ENCODE assay signal across 8 cellular contexts in the genomic region with DNA sequence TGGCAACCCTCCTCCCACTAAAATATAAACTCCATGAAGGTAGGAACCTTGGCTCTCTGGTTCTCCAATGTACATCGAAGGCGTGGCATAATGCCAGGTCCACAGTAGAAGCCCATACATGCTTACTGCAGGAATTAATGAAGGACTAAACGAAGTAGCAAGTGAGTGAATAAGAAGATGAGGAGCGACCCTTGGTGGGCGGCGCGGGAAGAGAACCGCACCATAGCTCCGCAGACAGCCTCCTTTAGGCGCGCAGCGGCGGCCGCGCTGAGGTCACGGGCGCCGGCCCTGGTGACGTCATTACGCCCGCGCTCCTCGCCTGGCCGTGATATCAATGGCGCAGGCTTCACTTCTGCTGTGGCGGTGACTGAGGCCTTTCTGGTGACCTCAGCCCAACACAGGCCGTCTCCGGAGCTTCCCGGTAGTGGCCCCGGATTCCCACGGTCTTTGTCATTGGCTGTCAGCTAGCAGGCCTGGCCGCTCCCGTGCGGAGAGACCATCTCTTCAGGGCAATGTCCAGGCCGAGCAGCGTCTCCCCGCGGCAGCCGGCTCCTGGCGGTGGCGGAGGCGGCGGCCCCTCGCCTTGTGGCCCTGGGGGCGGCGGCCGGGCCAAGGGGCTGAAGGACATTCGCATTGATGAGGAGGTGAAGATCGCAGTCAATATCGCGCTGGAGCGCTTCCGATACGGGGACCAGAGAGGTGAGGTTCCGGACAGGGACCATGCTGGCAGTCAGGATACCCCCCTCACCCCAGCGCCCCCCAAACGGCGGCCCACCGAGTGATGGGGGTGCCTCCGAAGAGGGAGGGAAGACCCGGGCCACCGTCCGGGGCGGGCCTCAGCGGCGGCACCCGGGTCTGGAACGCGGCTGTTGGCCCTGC. TPM values are rescaled to one million over a fixed set of nuclear protein-coding genes. Genes with fewer than 3 reads are reported as not detected.
A peak's percentile ranks its signal among the peaks of the same experiment; 100 is the strongest.
DNase-seq lines count a peak whose midpoint lies in the region; ATAC-seq and TF ChIP-seq lines count a peak whose summit lies in the region.

A gene (plus strand): TSS at position 311 of the 879 bp plus-strand sequence. CDS start 202 bp downstream, at position 513.

- POLR2A ChIA-PET in CD4-positive, alpha-beta memory T cell (lab: Charles Lee; ENCODE audit: partially characterized antibody), result interaction anchor here (0.5 to 3.8 kb wide), 14 partner anchors 10 to 592 kb away, joined by 3 to 31 read pairs (median 3); a partner anchor contains a TSS
- POLR2A ChIA-PET in activated CD8-positive, alpha-beta T cell treated with anti-CD3 and anti-CD28 coated beads, Interleukin-2, amount 10 ng/mL, durations not matched to agents 7 days and 5 days (lab: Charles Lee), result interaction anchor here (0.6 to 2.0 kb wide), 8 partner anchors 11 to 1715 kb away, joined by 3 to 10 read pairs (median 4); a partner anchor contains a TSS

- 1% methylated on average over 69 of the region's 69 CpGs for WGBS in ectodermal cell, 2 experiments
- WGBS in lung, 2 donors, result 0 to 1% methylated on average over 69 of the region's 69 CpGs

- no peaks in the 10 kb centered on the region for H3K9me3 Mint-ChIP-seq in CD4-positive, alpha-beta memory T cell
- no peaks in the 10 kb centered on the region for H3K9me3 Mint-ChIP-seq in activated CD8-positive, alpha-beta T cell treated with anti-CD3 and anti-CD28 coated beads, Interleukin-2, amount 10 ng/mL, durations not matched to agents 7 days and 5 days (ENCODE audit: insufficient read depth)

- no peak for TF ChIP-seq CTCF in lung (IDR thresholded peaks at IDR 0.05; ENCODE audit: control extremely low read depth, extremely low read depth)

- CTCF ChIA-PET in CD4-positive, alpha-beta memory T cell (lab: Charles Lee; ENCODE audit: partially characterized antibody), result interaction anchor here (0.7 to 5.7 kb wide), 8 partner anchors 12 to 517 kb away, joined by 3 to 77 read pairs (median 4); a partner anchor contains a TSS
- CTCF ChIA-PET in activated CD8-positive, alpha-beta T cell treated with anti-CD3 and anti-CD28 coated beads, Interleukin-2, amount 10 ng/mL, durations not matched to agents 7 days and 5 days (lab: Charles Lee), result interaction anchor here (0.7 to 8.2 kb wide), 12 partner anchors 9 to 543 kb away, joined by 3 to 129 read pairs (median 4); a partner anchor contains a TSS

- H3K9me3 ChIP-seq in CD4-positive, alpha-beta memory T cell (ENCODE audit: control insufficient read depth in 1 of 2, low read length in 2 of 2), result no peaks in the 10 kb centered on the region
- H3K9me3 ChIP-seq in ectodermal cell (ENCODE audit: control insufficient read depth, low read length) (no peaks in the 10 kb centered on the region), lung (ENCODE audit: control insufficient read depth in 2 of 2, insufficient read depth in 1 of 2, low read length in 1 of 2) (peaks cover 0 to 2% of the 10 kb centered on the region in 2 donors)

- ATAC-seq in GM19397 (IDR thresholded peaks at IDR 0.05; ENCODE audit: unreplicated experiment) (peak; percentile 100), HG03571 (IDR thresholded peaks at IDR 0.05; ENCODE audit: unreplicated experiment) (peak; percentile 99), lung (ENCODE audit: insufficient read depth, low FRiP score) (peak; percentile 98)
- peak; percentile 94 for ATAC-seq in activated CD8-positive, alpha-beta T cell treated with anti-CD3 and anti-CD28 coated beads, Interleukin-2, amount 10 ng/mL, durations not matched to agents 7 days and 5 days

- peak within 1 kb of the TSS; percentile 93 to 97 (median 96) for H3K4me3 Mint-ChIP-seq in CD4-positive, alpha-beta memory T cell
- H3K4me3 Mint-ChIP-seq in activated CD8-positive, alpha-beta T cell treated with anti-CD3 and anti-CD28 coated beads, Interleukin-2, amount 10 ng/mL, durations not matched to agents 7 days and 5 days, result peak within 1 kb of the TSS; percentile 92

- H3K27ac ChIP-seq in CD4-positive, alpha-beta memory T cell (ENCODE audit: low read depth, low read length), result peak within 1 kb of the TSS; percentile 84
- H3K27ac ChIP-seq in ectodermal cell (ENCODE audit: insufficient read depth, low read depth, low read length, poor library complexity, severe bottlenecking) (peak within 1 kb of the TSS; percentile 85), lung (ENCODE audit: low read depth in 1 of 2, low read length in 1 of 2) (peak within 1 kb of the TSS; percentile 92 to 98)

- peak within 1 kb of the TSS; percentile 88 to 98 (median 97) for H3K27ac Mint-ChIP-seq in CD4-positive, alpha-beta memory T cell
- peak within 1 kb of the TSS; percentile 92 for H3K27ac Mint-ChIP-seq in activated CD8-positive, alpha-beta T cell treated with anti-CD3 and anti-CD28 coated beads, Interleukin-2, amount 10 ng/mL, durations not matched to agents 7 days and 5 days

- DNase-seq in CD4-positive, alpha-beta memory T cell, result peak; percentile 86 to 89 (median 87)
- DNase-seq in NCI-H82 treated with DMSO at 0.1 percent for 48 hours (lab: John Stamatoyannopoulos, UW; ENCODE audit: unreplicated experiment), result peak; percentile 56
- peak; percentile 90 for DNase-seq in activated CD8-positive, alpha-beta T cell treated with anti-CD3 and anti-CD28 coated beads, Interleukin-2, amount 10 ng/mL, durations not matched to agents 7 days and 5 days
- DNase-seq in lung (ENCODE audit: low spot score), result peak; percentile 87
- DNase-seq in stimulated activated CD4-positive, alpha-beta T cell treated with anti-CD3 and anti-CD28 coated beads, TNF-alpha, amount 100 ng/mL, for 48 hours (ENCODE audit: low read depth in 3 of 3), result peak; percentile 81 to 83 (median 82)

- H3K4me1 ChIP-seq in CD4-positive, alpha-beta memory T cell (ENCODE audit: insufficient read depth, low read length), result peaks cover 32% of the 10 kb centered on the region
- H3K4me1 ChIP-seq in ectodermal cell (ENCODE audit: control insufficient read depth, insufficient read depth, low read length) (peaks cover 5% of the 10 kb centered on the region), lung (ENCODE audit: control insufficient read depth in 2 of 2, insufficient read depth in 2 of 2, low read length in 2 of 2) (no peaks in the 10 kb centered on the region)

- H3K36me3 Mint-ChIP-seq in CD4-positive, alpha-beta memory T cell, result peaks cover 5 to 13% of the 10 kb centered on the region in 2 donors
- H3K36me3 Mint-ChIP-seq in activated CD8-positive, alpha-beta T cell treated with anti-CD3 and anti-CD28 coated beads, Interleukin-2, amount 10 ng/mL, durations not matched to agents 7 days and 5 days (ENCODE audit: low read depth), result peaks cover 24% of the 10 kb centered on the region

- peaks cover 4 to 7% of the 10 kb centered on the region in 2 donors for H3K27me3 Mint-ChIP-seq in CD4-positive, alpha-beta memory T cell
- H3K27me3 Mint-ChIP-seq in activated CD8-positive, alpha-beta T cell treated with anti-CD3 and anti-CD28 coated beads, Interleukin-2, amount 10 ng/mL, durations not matched to agents 7 days and 5 days (ENCODE audit: low read depth), result peaks cover 16% of the 10 kb centered on the region

- H3K36me3 ChIP-seq in CD4-positive, alpha-beta memory T cell (ENCODE audit: insufficient read depth, low read length), result no peaks in the 10 kb centered on the region
- H3K36me3 ChIP-seq in ectodermal cell (ENCODE audit: control insufficient read depth, insufficient read depth, low read length) (no peaks in the 10 kb centered on the region), lung (ENCODE audit: control insufficient read depth in 2 of 2, insufficient read depth in 2 of 2, low read length in 2 of 2) (peaks cover 0 to 3% of the 10 kb centered on the region in 2 donors)

- no peaks in the 10 kb centered on the region for H3K27me3 ChIP-seq in CD4-positive, alpha-beta memory T cell (ENCODE audit: insufficient read depth, low read length)
- H3K27me3 ChIP-seq in ectodermal cell (ENCODE audit: control insufficient read depth, insufficient read depth, low read length, poor library complexity, severe bottlenecking) (no peaks in the 10 kb centered on the region), lung (ENCODE audit: control insufficient read depth, insufficient read depth) (no peaks in the 10 kb centered on the region)

- intact Hi-C loops in CD4-positive, alpha-beta memory T cell (cut with micrococcal nuclease), result loop anchor here (1.0 to 10.0 kb wide), 8 partner anchors 9 to 1999 kb away; a partner anchor contains a TSS

- H3K4me3 ChIP-seq in CD4-positive, alpha-beta memory T cell (ENCODE audit: low read length in 2 of 2), result peak within 1 kb of the TSS; percentile 53 to 68
- H3K4me3 ChIP-seq in ectodermal cell (ENCODE audit: insufficient read depth, low read depth, low read length) (peak within 1 kb of the TSS; percentile 81), lung (peak within 1 kb of the TSS; percentile 87)

- peaks cover 25 to 44% (median 34%) of the 10 kb centered on the region in 4 donors for H3K4me1 Mint-ChIP-seq in CD4-positive, alpha-beta memory T cell
- H3K4me1 Mint-ChIP-seq in activated CD8-positive, alpha-beta T cell treated with anti-CD3 and anti-CD28 coated beads, Interleukin-2, amount 10 ng/mL, durations not matched to agents 7 days and 5 days (ENCODE audit: low read depth), result peaks cover 40% of the 10 kb centered on the region

RNA-seq across cellular contexts. Expression of the gene that starts here (rescaled TPM):
- total RNA-seq in CD4-positive, alpha-beta memory T cell, result 10 to 100 TPM; 42.8 to 46.4 TPM
- 10 to 100 TPM in 1 of 2 donors, 1 to 10 TPM in 1; 7.7 to 12.1 TPM for polyA plus RNA-seq in CD4-positive, alpha-beta memory T cell
- total RNA-seq in activated CD8-positive, alpha-beta T cell treated with anti-CD3 and anti-CD28 coated beads, Interleukin-2, amount 10 ng/mL, durations not matched to agents 7 days and 5 days, result 10 to 100 TPM; 30.3 to 34.1 TPM
- 18.4 TPM for polyA plus RNA-seq in ectodermal cell (2013, experiment 1 of 4)
- polyA plus RNA-seq in ectodermal cell (2013, experiment 2 of 4), result 18.1 TPM
- polyA plus RNA-seq in ectodermal cell (2013, experiment 3 of 4), result 13.4 TPM
- 16.7 TPM for polyA plus RNA-seq in ectodermal cell (2013, experiment 4 of 4)
- 10 to 100 TPM; 21.4 to 49.1 TPM for total RNA-seq in lung
- 1 to 10 TPM; 8.4 to 9.4 TPM for polyA plus RNA-seq in lung

Comparison
In these comparisons a context has a peak if more than half of its experiments do, and no peak if none do; other contexts are left out.
1. Peak in every context shown above with its lines: DNase-seq, ATAC-seq, H3K4me3 ChIP-seq and H3K27ac ChIP-seq.